8 cellular contexts compared by ENCODE assay signal in genomic region chr20:36344517-36345132, GRCh38. TPM values are rescaled to one million over a fixed set of nuclear protein-coding genes. Genes with fewer than 3 reads are reported as not detected.
DNase-seq lines count a peak whose midpoint lies in the region; ATAC-seq, FAIRE-seq and TF ChIP-seq lines count a peak whose summit lies in the region.

No MANE protein-coding gene starts in this region.

- H3K36me3 Mint-ChIP-seq in Calu3 (ENCODE audit: insufficient read depth, unreplicated experiment), result no peaks in the 10 kb centered on the region

- H3K27ac Mint-ChIP-seq in Calu3 (ENCODE audit: unreplicated experiment), result no peak overlapping the region

- no peak overlapping the region for H2AFZ ChIP-seq in K562 (ENCODE audit: low read depth, low read length)

- ATAC-seq in K562 (peak; percentile 83), lower lobe of right lung (peak; percentile 52 to 63), HG02970 (IDR thresholded peaks at IDR 0.05; ENCODE audit: low FRiP score, unreplicated experiment) (no peak), HG03342 (IDR thresholded peaks at IDR 0.05; ENCODE audit: unreplicated experiment) (no peak)

- in situ Hi-C loops in K562 (cut with MboI), result no loop called here

- WGBS in K562 (ENCODE audit: insufficient coverage, low coverage, missing lambda C conversion rate), result 0% methylated on average over 4 of the region's 4 CpGs

- no peak for FAIRE-seq in K562 (lab: Jason Lieb, UNC)

- TF ChIP-seq RAD21 in K562 (CRISPR knock-in tag; conservative IDR thresholded peaks at IDR 0.05 in 1 of 2, IDR thresholded peaks at IDR 0.05 in 1 of 2), result no peak

- H4K20me1 ChIP-seq in K562 (replicated peaks; ENCODE audit: control insufficient read depth, insufficient read depth, low read length), result peaks cover 16% of the 10 kb centered on the region; the same call in 1 of the 2 replicates

- no peak overlapping the region for H3K9ac ChIP-seq in K562 (ENCODE audit: insufficient read depth in 1 of 2, low read depth in 2 of 2, low read length in 2 of 2)

- peaks cover 91% of the 10 kb centered on the region for H3K27me3 Mint-ChIP-seq in Calu3 (ENCODE audit: unreplicated experiment)

- H3K4me1 ChIP-seq in K562 (replicated peaks in 1 of 2; ENCODE audit: control insufficient read depth in 2 of 2, insufficient read depth in 2 of 2, low read length in 2 of 2) (peaks cover 0 to 12% of the 10 kb centered on the region in 2 experiments; a peak in 2 of 5 replicates), lower lobe of right lung (no peaks in the 10 kb centered on the region)

- intact Hi-C loops in Calu3 (cut with micrococcal nuclease; ENCODE audit: unreplicated experiment), result no loop called here
- intact Hi-C loops in K562 (cut with micrococcal nuclease), result no loop called here
- intact Hi-C loops in lower lobe of right lung (cut with DNase I), result no loop called here
- intact Hi-C loops in dorsolateral prefrontal cortex (cut with DNase I), result no loop called here

- BruUV-seq in Calu3 (replicated peaks; lab: Mats Ljungman, UMichigan), result no TSS peak
- BruUV-seq in K562 (replicated peaks; lab: Mats Ljungman, UMichigan), result no TSS peak

- no peak for TF ChIP-seq CTCF in Calu3 (IDR thresholded peaks at IDR 0.05; ENCODE audit: unreplicated experiment)
- no peak for TF ChIP-seq CTCF in K562 (IDR thresholded peaks at IDR 0.05 in 2 of 3, conservative IDR thresholded peaks at IDR 0.05 in 1 of 3; ENCODE audit: insufficient read depth in 2 of 3, low read depth in 1 of 3, low read length in 3 of 3)
- TF ChIP-seq CTCF in lower lobe of right lung (IDR thresholded peaks at IDR 0.05), result no peak
- no peak for TF ChIP-seq CTCF in dorsolateral prefrontal cortex (IDR thresholded peaks at IDR 0.05 in 54 of 56, conservative IDR thresholded peaks at IDR 0.05 in 2 of 56; ENCODE audit: low read depth in 1 of 56, partially characterized antibody in 56 of 56)

- H3K4me2 ChIP-seq in K562 (ENCODE audit: insufficient read depth, low read length), result no peak overlapping the region

- H3K9me3 ChIP-seq in K562 (replicated peaks; ENCODE audit: control insufficient read depth, insufficient read depth, low read depth, low read length), result no peaks in the 10 kb centered on the region
- H3K9me3 ChIP-seq in lower lobe of right lung, result no peaks in the 10 kb centered on the region

- DNase-seq in Calu3, result peak; percentile 67
- peak; percentile 10 for DNase-seq in Jurkat, Clone E6-1 (ENCODE audit: low read depth, low spot score)
- peak; percentile 67 to 79 (median 73) for DNase-seq in K562 (ENCODE audit: extremely low read depth in 1 of 4, low spot score in 3 of 4)
- DNase-seq in lower lobe of right lung, result no peak
- no peak for DNase-seq in dorsolateral prefrontal cortex
- no peak for DNase-seq in NCI-H748 (lab: John Stamatoyannopoulos, UW; ENCODE audit: unreplicated experiment)

- no peak overlapping the region for H3K4me3 Mint-ChIP-seq in Calu3 (ENCODE audit: low read depth, unreplicated experiment)

- TF ChIP-seq POLR2A in K562 (conservative IDR thresholded peaks at IDR 0.05), result no peak

- no peaks in the 10 kb centered on the region for H3K9me3 Mint-ChIP-seq in Calu3 (ENCODE audit: low read depth, unreplicated experiment)

- CTCF ChIA-PET in Calu3 (lab: Charles Lee), result interaction anchor here (0.5 to 0.6 kb wide), 3 partner anchors 37 to 1293 kb away, joined by 3 to 6 read pairs (median 4); no protein-coding TSS in a partner anchor
- CTCF ChIA-PET in K562 (lab: Yijun Ruan, JAX; ENCODE audit: low intra/inter-chr PET ratio), result interaction anchor here (0.6 kb wide), 1 partner anchor 151 kb away, joined by 3 read pairs; no protein-coding TSS in a partner anchor

- H3K27me3 ChIP-seq in K562 (ENCODE audit: control insufficient read depth in 2 of 2, insufficient read depth in 2 of 2, low read length in 2 of 2) (peaks cover 3 to 37% of the 10 kb centered on the region in 2 experiments; a peak in 3 of 5 replicates), lower lobe of right lung (ENCODE audit: low read depth) (peaks cover 16% of the 10 kb centered on the region), dorsolateral prefrontal cortex (peaks cover 0 to 9% (median 0%) of the 10 kb centered on the region in 45 donors)

- no peak overlapping the region for H3K4me3 ChIP-seq in Jurkat, Clone E6-1 (ENCODE audit: low read length)
- H3K4me3 ChIP-seq in K562 (no peak overlapping the region), lower lobe of right lung (no peak overlapping the region), dorsolateral prefrontal cortex (no peak overlapping the region)

- H3K27ac ChIP-seq in K562 (ENCODE audit: extremely low read depth, low read depth, low read length) (no peak overlapping the region), lower lobe of right lung (no peak overlapping the region), dorsolateral prefrontal cortex (no peak overlapping the region)

- no peaks in the 10 kb centered on the region for H3K4me1 Mint-ChIP-seq in Calu3 (ENCODE audit: low read depth, unreplicated experiment)

- H3K36me3 ChIP-seq in K562 (ENCODE audit: control insufficient read depth, insufficient read depth, low read length), result no peaks in the 10 kb centered on the region
- H3K36me3 ChIP-seq in lower lobe of right lung, result no peaks in the 10 kb centered on the region

- POLR2A ChIA-PET in K562 (lab: Yijun Ruan, JAX), result interaction anchor here (1.0 kb wide), 1 partner anchor 31 kb away, joined by 4 read pairs; no protein-coding TSS in a partner anchor

- H3K79me2 ChIP-seq in K562 (ENCODE audit: control insufficient read depth, insufficient read depth, low read length), result no peaks in the 10 kb centered on the region

- no peak for TF ChIP-seq EP300 in K562 (IDR thresholded peaks at IDR 0.05; ENCODE audit: low read length)

- peaks cover 4% of the 10 kb centered on the region for H3K9me1 ChIP-seq in K562 (ENCODE audit: control insufficient read depth, insufficient read depth, low read length)

TF ChIP-seq in K562, 482 proteins besides CTCF, POLR2A, EP300 and RAD21 (continues in another document):
- TF ChIP-seq RNF2 (IDR thresholded peaks at IDR 0.05) (no peak), ZNF511 (CRISPR knock-in tag; IDR thresholded peaks at IDR 0.05) (peak; percentile 49; the same call in 1 of the 2 replicates), RFX1 (IDR thresholded peaks at IDR 0.05) (peak; percentile 55), SMAD2 (IDR thresholded peaks at IDR 0.05; ENCODE audit: low read depth, low read length) (no peak), ILF3 (IDR thresholded peaks at IDR 0.05; ENCODE audit: borderline replicate concordance) (no peak), CEBPG (CRISPR knock-in tag; IDR thresholded peaks at IDR 0.05) (no peak), CEBPG (tag; conservative IDR thresholded peaks at IDR 0.05 in 1 of 2, IDR thresholded peaks at IDR 0.05 in 1 of 2) (no peak), RBM25 (IDR thresholded peaks at IDR 0.05; ENCODE audit: low read depth, low read length, severe bottlenecking) (no peak)
- TF ChIP-seq, protein P1, sequence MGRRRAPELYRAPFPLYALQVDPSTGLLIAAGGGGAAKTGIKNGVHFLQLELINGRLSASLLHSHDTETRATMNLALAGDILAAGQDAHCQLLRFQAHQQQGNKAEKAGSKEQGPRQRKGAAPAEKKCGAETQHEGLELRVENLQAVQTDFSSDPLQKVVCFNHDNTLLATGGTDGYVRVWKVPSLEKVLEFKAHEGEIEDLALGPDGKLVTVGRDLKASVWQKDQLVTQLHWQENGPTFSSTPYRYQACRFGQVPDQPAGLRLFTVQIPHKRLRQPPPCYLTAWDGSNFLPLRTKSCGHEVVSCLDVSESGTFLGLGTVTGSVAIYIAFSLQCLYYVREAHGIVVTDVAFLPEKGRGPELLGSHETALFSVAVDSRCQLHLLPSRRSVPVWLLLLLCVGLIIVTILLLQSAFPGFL (CRISPR knock-in tag; IDR thresholded peaks at IDR 0.05), result no peak
- TF ChIP-seq, protein P2, sequence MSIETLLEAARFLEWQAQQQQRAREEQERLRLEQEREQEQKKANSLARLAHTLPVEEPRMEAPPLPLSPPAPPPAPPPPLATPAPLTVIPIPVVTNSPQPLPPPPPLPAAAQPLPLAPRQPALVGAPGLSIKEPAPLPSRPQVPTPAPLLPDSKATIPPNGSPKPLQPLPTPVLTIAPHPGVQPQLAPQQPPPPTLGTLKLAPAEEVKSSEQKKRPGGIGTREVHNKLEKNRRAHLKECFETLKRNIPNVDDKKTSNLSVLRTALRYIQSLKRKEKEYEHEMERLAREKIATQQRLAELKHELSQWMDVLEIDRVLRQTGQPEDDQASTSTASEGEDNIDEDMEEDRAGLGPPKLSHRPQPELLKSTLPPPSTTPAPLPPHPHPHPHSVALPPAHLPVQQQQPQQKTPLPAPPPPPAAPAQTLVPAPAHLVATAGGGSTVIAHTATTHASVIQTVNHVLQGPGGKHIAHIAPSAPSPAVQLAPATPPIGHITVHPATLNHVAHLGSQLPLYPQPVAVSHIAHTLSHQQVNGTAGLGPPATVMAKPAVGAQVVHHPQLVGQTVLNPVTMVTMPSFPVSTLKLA (conservative IDR thresholded peaks at IDR 0.05), result no peak

RNA-seq across cellular contexts. Expression of gene DLGAP4, which starts 38.5 kb away (rescaled TPM):
- total RNA-seq in Calu3 (2022) (66.4 and 74.7 TPM in 2 replicates), K562 (2014; rRNA removed) (4.5 and 9.9 TPM in 2 replicates), K562 (2014; rRNA removed; fragmentation: Illumina TruSeq; extraction: Trizol) (2.3 and 3.2 TPM in 2 replicates), K562 (2015; rRNA removed; fragmentation: Illumina TruSeq; extraction: Trizol) (4.5 and 6.8 TPM in 2 replicates), K562 (2021) (26.1 and 34.1 TPM in 2 replicates), lower lobe of right lung (59.3 TPM), dorsolateral prefrontal cortex (100 to 1,000 TPM in 90 of 120 experiments, 10 to 100 TPM in 30; 47.2 to 148 (median 113) TPM)
- 24.6 TPM for polyA plus RNA-seq in Jurkat, Clone E6-1 (2012; ENCODE audit: insufficient read depth, insufficient read length)
- total RNA-seq in K562 (2011; cell fraction: chromatin; rRNA removed; ENCODE audit: low replicate concordance), result 20.3 and 54.2 TPM in 2 replicates
- total RNA-seq in K562 (2011; cell fraction: nucleolus; rRNA removed), result 27.4 and 30.0 TPM in 2 replicates
- total RNA-seq in K562 (2011; cell fraction: nucleoplasm; rRNA removed), result 33.4 and 54.4 TPM in 2 replicates
- polyA plus RNA-seq in K562 (2011; rRNA removed) (3.1 and 6.5 TPM in 2 replicates), K562 (2014; fragmentation: Illumina TruSeq; extraction: Trizol) (22.3 and 30.8 TPM in 2 replicates), K562 (2014; fragmentation: Nextera tagmentation; extraction: Ambion mirVana) (under 1 TPM; 0.31 to 0.74 TPM), K562 (2014; rRNA removed) (9.5 and 11.9 TPM in 2 replicates)
- 9.9 and 17.6 TPM in 2 replicates for polyA plus RNA-seq in K562 (2011; cell fraction: cytosol; rRNA removed)
- 20.7 and 29.9 TPM in 2 replicates for polyA plus RNA-seq in K562 (2011; cell fraction: nucleus; rRNA removed)
- 16.7 and 28.3 TPM in 2 replicates for polyA plus RNA-seq in K562 (2012)
- polyA minus RNA-seq in K562 (2011; rRNA and poly(A)+ RNA removed), result 4.4 and 5.6 TPM in 2 replicates
- polyA minus RNA-seq in K562 (2011; cell fraction: cytosol; rRNA and poly(A)+ RNA removed), result 24.3 and 33.7 TPM in 2 replicates
- 7.7 and 10.9 TPM in 2 replicates for polyA minus RNA-seq in K562 (2011; cell fraction: nucleus; rRNA and poly(A)+ RNA removed)

Comparison
In these comparisons a context has a peak if more than half of its experiments do, and no peak if none do; other contexts are left out.
1. DNase-seq: peak in Calu3 (single experiment), Jurkat, Clone E6-1 (single experiment) and K562 (4 of 4); none in lower lobe of right lung (single experiment), dorsolateral prefrontal cortex (0 of 10) and NCI-H748 (single experiment).
2. ATAC-seq: peak in K562 (single experiment) and lower lobe of right lung (2 of 2); none in HG02970 (single experiment) and HG03342 (single experiment).